ENCODE assay signal across 19 cellular contexts in the genomic region with DNA sequence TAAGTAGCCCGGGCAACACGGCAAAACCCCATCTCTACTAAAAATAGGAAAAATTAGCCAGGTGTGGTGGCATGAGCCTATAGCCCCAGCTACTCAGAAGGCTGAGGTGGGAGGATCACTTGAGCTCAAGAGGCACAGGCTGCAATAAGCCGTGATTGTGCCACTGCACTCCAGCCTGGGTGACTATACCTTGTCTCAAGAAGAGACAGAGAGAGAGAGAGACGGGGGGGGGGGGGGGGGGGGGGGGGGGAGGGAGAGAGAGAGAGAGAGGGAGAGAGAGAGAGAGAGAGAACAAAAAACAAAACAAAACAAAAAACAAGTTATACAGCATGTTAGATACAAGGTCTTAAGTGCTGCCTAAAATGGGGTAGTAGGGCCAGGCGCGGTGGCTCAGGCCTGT.
"Had no signal": no experiment of that assay in that cellular context is flagged by ENCODE, and none has a peak within 500 bp of the region (broad histone marks: within the 10 kb centered on the region; RNA-seq: fewer than 3 reads in every experiment).

No MANE protein-coding gene starts in this region.

- DNase-seq: activated CD4-positive, alpha-beta T cell treated with anti-CD3 and anti-CD28 coated beads, Interleukin-2, amount 10 ng/mL, durations not matched to agents 24 days and 14 days; activated CD4-positive, CD25-positive, alpha-beta regulatory T cell; activated CD8-positive, alpha-beta T cell treated with anti-CD3 and anti-CD28 coated beads for 36 hours; activated naive CD4-positive, alpha-beta T cell treated with Interleukin-2 at 50 U/mL for 16 hours; activated naive CD8-positive, alpha-beta T cell treated with anti-CD3 and anti-CD28 coated beads, Interleukin-2, amount 10 ng/mL, durations not matched to agents 7 days and 5 days; activated T-cell treated with anti-CD3 and anti-CD28 coated beads, Interleukin-2, amount 50 U/mL, for 1 hour; amygdala; central memory CD4-positive, alpha-beta T cell; dorsolateral prefrontal cortex; gastrocnemius medialis; head of caudate nucleus; occipital lobe; posterior cingulate gyrus; retina; stimulated activated CD4-positive, alpha-beta T cell treated with anti-CD3 and anti-CD28 coated beads, Interleukin-1b, Interleukin-23, amount 100 ng/mL, for 48 hours; stimulated activated CD8-positive, alpha-beta memory T cell treated with anti-CD3 and anti-CD28 coated beads, Interleukin-4, amount 100 ng/mL, for 48 hours; stimulated activated naive CD4-positive, alpha-beta T cell; T1000; tibial artery had no signal

- H3K9me3 ChIP-seq: gastrocnemius medialis, tibial artery had no signal

- H3K27me3 ChIP-seq: gastrocnemius medialis had no signal

- H3K4me3 ChIP-seq: gastrocnemius medialis, tibial artery had no signal

- ATAC-seq: activated CD8-positive, alpha-beta T cell treated with anti-CD3 and anti-CD28 coated beads for 36 hours; gastrocnemius medialis had no signal

- H3K27ac ChIP-seq: dorsolateral prefrontal cortex, gastrocnemius medialis, tibial artery had no signal

- H3K36me3 ChIP-seq: gastrocnemius medialis, tibial artery had no signal
